In the genomic region with DNA sequence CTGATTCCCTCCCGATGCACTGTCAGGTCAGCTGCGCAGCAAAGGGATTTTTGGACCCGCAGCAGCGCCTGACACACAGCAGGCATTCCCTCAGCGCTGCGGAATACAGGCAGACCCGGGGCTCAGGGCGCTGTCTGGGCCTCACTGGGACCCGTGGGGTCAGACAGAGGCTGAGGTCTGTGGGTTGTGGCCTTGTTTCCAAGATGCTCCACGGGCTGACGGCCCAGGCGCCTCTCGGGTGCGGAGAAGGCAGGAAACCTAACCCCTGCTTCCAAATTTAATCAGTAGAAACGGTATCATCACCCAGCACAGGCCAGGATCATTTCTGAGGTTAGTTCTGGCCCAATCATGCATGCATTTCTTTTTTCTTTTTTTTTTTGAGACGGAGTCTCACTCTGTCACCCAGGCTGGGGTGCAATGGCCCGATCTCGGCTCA, we compare ENCODE assay signal across 6 cellular contexts. TPM values are rescaled to one million over a fixed set of nuclear protein-coding genes. Genes with fewer than 3 reads are reported as not detected.
DNase-seq lines count a peak whose midpoint lies in the region; ATAC-seq and TF ChIP-seq lines count a peak whose summit lies in the region.

No MANE protein-coding gene starts in this region.

- H3K9me3 Mint-ChIP-seq in activated naive CD8-positive, alpha-beta T cell treated with anti-CD3 and anti-CD28 coated beads, Interleukin-2, amount 10 ng/mL, durations not matched to agents 7 days and 5 days: no peaks in the 10 kb centered on the region

- H3K27me3 ChIP-seq in DND-41 (ENCODE audit: insufficient read depth, low read length, poor library complexity) (no peaks in the 10 kb centered on the region), mucosa of rectum (ENCODE audit: control insufficient read depth in 2 of 2, insufficient read depth in 2 of 2, low read length in 2 of 2) (no peaks in the 10 kb centered on the region)

- peaks cover 23% of the 10 kb centered on the region for H3K4me1 Mint-ChIP-seq in activated naive CD8-positive, alpha-beta T cell treated with anti-CD3 and anti-CD28 coated beads, Interleukin-2, amount 10 ng/mL, durations not matched to agents 7 days and 5 days

- peaks cover 40% of the 10 kb centered on the region for H4K20me1 ChIP-seq in DND-41 (ENCODE audit: insufficient read depth, low read length)

- POLR2A ChIA-PET in activated naive CD8-positive, alpha-beta T cell treated with anti-CD3 and anti-CD28 coated beads, Interleukin-2, amount 10 ng/mL, durations not matched to agents 7 days and 5 days (lab: Charles Lee): interaction anchor here (0.8 to 2.2 kb wide), 11 partner anchors 14 to 153 kb away, joined by 3 to 21 read pairs (median 5); a partner anchor contains a TSS

- H3K4me3 ChIP-seq in DND-41 (ENCODE audit: low read depth in 1 of 2, low read length in 2 of 2) (peak overlapping the region; percentile 58 to 78), mucosa of rectum (ENCODE audit: low read length in 2 of 2) (peak overlapping the region; percentile 75 to 78)

- no peaks in the 10 kb centered on the region for H3K9me3 ChIP-seq in DND-41 (ENCODE audit: insufficient read depth, low read length, severe bottlenecking)
- H3K9me3 ChIP-seq in mucosa of rectum (ENCODE audit: control insufficient read depth in 2 of 2, low read length in 2 of 2): no peaks in the 10 kb centered on the region

- peak overlapping the region; percentile 97 for H3K9ac ChIP-seq in DND-41 (ENCODE audit: low read depth, low read length)
- H3K9ac ChIP-seq in mucosa of rectum (ENCODE audit: low read depth in 1 of 2, low read length in 2 of 2): peak overlapping the region; percentile 89 to 91

- peak overlapping the region; percentile 88 for H3K4me3 Mint-ChIP-seq in activated naive CD8-positive, alpha-beta T cell treated with anti-CD3 and anti-CD28 coated beads, Interleukin-2, amount 10 ng/mL, durations not matched to agents 7 days and 5 days

- H3K27me3 Mint-ChIP-seq in activated naive CD8-positive, alpha-beta T cell treated with anti-CD3 and anti-CD28 coated beads, Interleukin-2, amount 10 ng/mL, durations not matched to agents 7 days and 5 days: peaks cover 6% of the 10 kb centered on the region

- DNase-seq in DND-41: no peak
- no peak for DNase-seq in activated naive CD8-positive, alpha-beta T cell treated with anti-CD3 and anti-CD28 coated beads, Interleukin-2, amount 10 ng/mL, durations not matched to agents 7 days and 5 days
- no peak for DNase-seq in NAMALWA (ENCODE audit: low spot score)
- DNase-seq in NCI-H526 (lab: John Stamatoyannopoulos, UW): no peak
- no peak for DNase-seq in NOMO-1 treated with dmso at 0.1 percent for 144 hours (lab: John Stamatoyannopoulos, UW; ENCODE audit: unreplicated experiment)

- peaks cover 48% of the 10 kb centered on the region for H3K79me2 ChIP-seq in DND-41 (ENCODE audit: insufficient read depth, low read length)

- peak overlapping the region; percentile 98 for H2AFZ ChIP-seq in DND-41 (ENCODE audit: low read depth, low read length)

- H3K4me2 ChIP-seq in DND-41 (ENCODE audit: insufficient read depth, low read length): peak overlapping the region; percentile 99

- H3K27ac Mint-ChIP-seq in activated naive CD8-positive, alpha-beta T cell treated with anti-CD3 and anti-CD28 coated beads, Interleukin-2, amount 10 ng/mL, durations not matched to agents 7 days and 5 days: peak overlapping the region; percentile 85

- H3K27ac ChIP-seq in DND-41 (ENCODE audit: low read length): peak overlapping the region; percentile 91
- peak overlapping the region; percentile 89 to 94 for H3K27ac ChIP-seq in mucosa of rectum (ENCODE audit: low read depth in 2 of 2, low read length in 2 of 2)

- H3K4me1 ChIP-seq in DND-41 (ENCODE audit: insufficient read depth, low read length) (peaks cover 52% of the 10 kb centered on the region), mucosa of rectum (ENCODE audit: control insufficient read depth in 2 of 2, insufficient read depth in 2 of 2, low read length in 2 of 2) (peaks cover 40 to 45% of the 10 kb centered on the region in 2 donors)

- peak; percentile 2 for TF ChIP-seq CTCF in DND-41 (IDR thresholded peaks at IDR 0.05; ENCODE audit: borderline replicate concordance, extremely low read depth, low read length, poor library complexity, severe bottlenecking)

- peaks cover 31% of the 10 kb centered on the region for H3K36me3 ChIP-seq in DND-41 (ENCODE audit: insufficient read depth, low read length)
- H3K36me3 ChIP-seq in mucosa of rectum (ENCODE audit: control insufficient read depth in 2 of 2, insufficient read depth in 2 of 2, low read length in 2 of 2): no peaks in the 10 kb centered on the region

- peaks cover 8% of the 10 kb centered on the region for H3K36me3 Mint-ChIP-seq in activated naive CD8-positive, alpha-beta T cell treated with anti-CD3 and anti-CD28 coated beads, Interleukin-2, amount 10 ng/mL, durations not matched to agents 7 days and 5 days

- ATAC-seq in DND-41 (ENCODE audit: insufficient read depth, low read depth): 0 out of 3 replicates have a peak, but pooled peaks have one; percentile 2
- ATAC-seq in activated naive CD8-positive, alpha-beta T cell treated with anti-CD3 and anti-CD28 coated beads, Interleukin-2, amount 10 ng/mL, durations not matched to agents 7 days and 5 days (ENCODE audit: low read depth): no peak

RNA-seq across cellular contexts. Expression of a gene that starts 0.7 kb away (rescaled TPM):
- 10 to 100 TPM; 79.0 to 84.8 TPM for total RNA-seq in activated naive CD8-positive, alpha-beta T cell treated with anti-CD3 and anti-CD28 coated beads, Interleukin-2, amount 10 ng/mL, durations not matched to agents 7 days and 5 days

RNA-seq across cellular contexts. Expression of a gene that starts 12.5 kb away (rescaled TPM):
- total RNA-seq in activated naive CD8-positive, alpha-beta T cell treated with anti-CD3 and anti-CD28 coated beads, Interleukin-2, amount 10 ng/mL, durations not matched to agents 7 days and 5 days: 1 to 10 TPM; 2.6 to 2.9 TPM

RNA-seq across cellular contexts. Expression of a gene that starts 24.0 kb away (rescaled TPM):
- 1 to 10 TPM in 1 of 2 experiments, under 1 TPM in 1; 0.72 to 1.1 TPM for total RNA-seq in activated naive CD8-positive, alpha-beta T cell treated with anti-CD3 and anti-CD28 coated beads, Interleukin-2, amount 10 ng/mL, durations not matched to agents 7 days and 5 days

RNA-seq across cellular contexts. Expression of a gene that starts 30.4 kb away (rescaled TPM):
- total RNA-seq in activated naive CD8-positive, alpha-beta T cell treated with anti-CD3 and anti-CD28 coated beads, Interleukin-2, amount 10 ng/mL, durations not matched to agents 7 days and 5 days: 10 to 100 TPM; 63.2 to 65.1 TPM

RNA-seq across cellular contexts. Expression of a gene that starts 31.6 kb away (rescaled TPM):
- not detected for total RNA-seq in activated naive CD8-positive, alpha-beta T cell treated with anti-CD3 and anti-CD28 coated beads, Interleukin-2, amount 10 ng/mL, durations not matched to agents 7 days and 5 days
